Comparison of ENCODE assay signal across 23 cellular contexts in the genomic region with DNA sequence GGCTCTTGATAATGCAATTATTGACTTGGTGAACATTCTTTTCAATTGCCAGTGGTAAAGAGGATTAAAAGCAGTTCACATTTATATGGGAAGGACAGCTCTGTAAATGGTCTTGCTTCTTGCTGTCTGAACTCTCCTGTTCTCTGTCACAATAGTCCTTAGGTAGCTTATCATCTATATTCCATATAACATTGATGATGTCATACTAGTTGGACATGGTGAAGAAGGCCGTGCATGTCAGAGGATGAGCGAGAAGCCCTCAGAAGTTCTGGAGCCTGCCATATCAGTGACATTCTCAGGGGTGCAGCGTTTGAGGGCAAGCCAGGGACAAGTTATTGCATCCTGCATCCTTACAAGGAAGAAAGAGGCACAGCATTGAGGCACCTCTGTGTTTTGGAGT. TPM values are rescaled to one million over a fixed set of nuclear protein-coding genes. Genes with fewer than 3 reads are reported as not detected.
"Had no signal": no experiment of that assay in that cellular context is flagged by ENCODE, and none has a peak within 500 bp of the region (broad histone marks: within the 10 kb centered on the region; RNA-seq: fewer than 3 reads in every experiment).

No MANE protein-coding gene starts in this region.

- FAIRE-seq: colon had no signal

- H3K27me3 Mint-ChIP-seq: activated CD4-positive, alpha-beta T cell treated with anti-CD3 and anti-CD28 coated beads for 36 hours; activated naive CD8-positive, alpha-beta T cell treated with anti-CD3 and anti-CD28 coated beads for 36 hours; stimulated activated naive CD8-positive, alpha-beta T cell treated with anti-CD3 and anti-CD28 coated beads, Interleukin-15, amount 100 ng/mL, for 72 hours; T-cell had no signal

- ATAC-seq: activated CD4-positive, alpha-beta T cell treated with anti-CD3 and anti-CD28 coated beads for 36 hours; body of pancreas; foreskin keratinocyte; left colon; stimulated activated naive CD8-positive, alpha-beta T cell treated with anti-CD3 and anti-CD28 coated beads, Interleukin-15, amount 100 ng/mL, for 72 hours; T-cell; WTC11 had no signal

- H3K4me2 ChIP-seq: hepatocyte had no signal

- H3K4me3 Mint-ChIP-seq: activated CD4-positive, alpha-beta T cell treated with anti-CD3 and anti-CD28 coated beads for 36 hours; activated naive CD8-positive, alpha-beta T cell treated with anti-CD3 and anti-CD28 coated beads for 36 hours; stimulated activated naive CD8-positive, alpha-beta T cell treated with anti-CD3 and anti-CD28 coated beads, Interleukin-15, amount 100 ng/mL, for 72 hours had no signal

- DNase-seq: activated CD4-positive, alpha-beta T cell treated with anti-CD3 and anti-CD28 coated beads for 36 hours; activated CD4-positive, alpha-beta T cell treated with anti-CD3 and anti-CD28 coated beads, Interleukin-2, amount 50 U/mL, for 48 hours; activated gamma-delta T cell treated with Interleukin-2 at 50 U/mL for 16 hours; activated naive CD8-positive, alpha-beta T cell treated with anti-CD3 and anti-CD28 coated beads for 36 hours; amniotic stem cell; body of pancreas; foreskin keratinocyte; left colon; stimulated activated CD4-positive, alpha-beta T cell treated with anti-CD3 and anti-CD28 coated beads, Interleukin-15, amount 100 ng/mL, for 24 hours; stimulated activated CD4-positive, alpha-beta T cell treated with anti-CD3 and anti-CD28 coated beads, Interleukin-2, amount 100 ng/mL, for 48 hours; stimulated activated naive CD8-positive, alpha-beta T cell treated with anti-CD3 and anti-CD28 coated beads, Interleukin-15, amount 100 ng/mL, for 72 hours; T-cell had no signal

- H3K9me3 Mint-ChIP-seq: activated naive CD8-positive, alpha-beta T cell treated with anti-CD3 and anti-CD28 coated beads for 36 hours; stimulated activated naive CD8-positive, alpha-beta T cell treated with anti-CD3 and anti-CD28 coated beads, Interleukin-15, amount 100 ng/mL, for 72 hours; T-cell; WTC11 had no signal

- H3K27ac Mint-ChIP-seq: activated CD4-positive, alpha-beta T cell treated with anti-CD3 and anti-CD28 coated beads for 36 hours; activated naive CD8-positive, alpha-beta T cell treated with anti-CD3 and anti-CD28 coated beads for 36 hours; progenitor cell of endocrine pancreas; stimulated activated naive CD8-positive, alpha-beta T cell treated with anti-CD3 and anti-CD28 coated beads, Interleukin-15, amount 100 ng/mL, for 72 hours; T-cell; WTC11 had no signal

- H3K4me3 ChIP-seq: body of pancreas, hepatocyte, lung had no signal

- H3K27me3 ChIP-seq: body of pancreas, foreskin keratinocyte, hepatocyte had no signal

- H3K27ac ChIP-seq: body of pancreas, foreskin keratinocyte, hepatocyte had no signal

- H2AFZ ChIP-seq: hepatocyte had no signal

- H3K9me3 ChIP-seq: body of pancreas had no signal

RNA-seq across cellular contexts. Expression of a gene that starts 22.5 kb away (rescaled TPM):
- total RNA-seq: body of pancreas, foreskin keratinocyte, hepatocyte, lung, omental fat pad, progenitor cell of endocrine pancreas, skeletal muscle tissue, T-cell, temporal lobe had no signal
- polyA plus RNA-seq: fibroblast of lung, neural cell had no signal

RNA-seq across cellular contexts. Expression of a gene that starts 39.5 kb away (rescaled TPM):
- total RNA-seq: body of pancreas, epithelial cell of proximal tubule, foreskin keratinocyte, progenitor cell of endocrine pancreas, skeletal muscle tissue, temporal lobe, WTC11 had no signal
- polyA plus RNA-seq: fibroblast of lung, neural cell had no signal
